In genomic region chr16:11553371-11553770, GRCh38 we compare ENCODE assay signal across 27 cellular contexts. TPM values are rescaled to one million over a fixed set of nuclear protein-coding genes. Genes with fewer than 3 reads are reported as not detected.
DNase-seq lines count a peak whose midpoint lies in the region; ATAC-seq and TF ChIP-seq lines count a peak whose summit lies in the region.
"Had no signal": no experiment of that assay in that cellular context is flagged by ENCODE, and none has a peak within 500 bp of the region (broad histone marks: within the 10 kb centered on the region; RNA-seq: fewer than 3 reads in every experiment).

No MANE protein-coding gene starts in this region.

- no peaks in the 10 kb centered on the region for H3K9me2 ChIP-seq in hepatocyte (replicated peaks; ENCODE audit: insufficient read depth)

- H3K36me3 Mint-ChIP-seq in activated naive CD8-positive, alpha-beta T cell treated with anti-CD3 and anti-CD28 coated beads for 36 hours: peaks cover 65% of the 10 kb centered on the region
- peaks cover 78% of the 10 kb centered on the region for H3K36me3 Mint-ChIP-seq in activated naive CD8-positive, alpha-beta T cell treated with anti-CD3 and anti-CD28 coated beads, Interleukin-2, amount 50 U/mL, for 24 hours (ENCODE audit: low read depth)
- H3K36me3 Mint-ChIP-seq in WTC11 (peaks cover 52% of the 10 kb centered on the region), natural killer cell (peaks cover 61% of the 10 kb centered on the region)

- no peaks in the 10 kb centered on the region for H4K20me1 ChIP-seq in hepatocyte (ENCODE audit: insufficient read depth, poor library complexity, severe bottlenecking)

- H3K79me2 ChIP-seq in hepatocyte: peaks cover 35% of the 10 kb centered on the region

- DNase-seq in activated naive CD8-positive, alpha-beta T cell treated with anti-CD3 and anti-CD28 coated beads for 36 hours: no peak
- no peak for DNase-seq in activated naive CD8-positive, alpha-beta T cell treated with anti-CD3 and anti-CD28 coated beads, Interleukin-2, amount 50 U/mL, for 24 hours
- DNase-seq in WTC11 (ENCODE audit: low spot score): no peak
- no peak for DNase-seq in natural killer cell
- no peak for DNase-seq in hepatocyte (ENCODE audit: low spot score)
- no peak for DNase-seq in sciatic nerve (ENCODE audit: low spot score)
- DNase-seq: activated CD4-positive, alpha-beta T cell treated with anti-CD3 and anti-CD28 coated beads for 48 hours; AML-193; caudate nucleus; CD8-positive, alpha-beta T cell; effector CD8-positive, alpha-beta T cell; GM23248; left lung; NCI-H446 treated with DMSO at 0.1 percent for 48 hours; NCI-H774; SJCRH30; stimulated activated naive CD8-positive, alpha-beta T cell treated with anti-CD3 and anti-CD28 coated beads, Interleukin-15, Interleukin-2, amounts not matched to agents 100 U/mL and 50 U/mL, for 24 hours; SW 1271; T1000; tibial artery; WERI-Rb-1 had no signal

- peaks cover 5% of the 10 kb centered on the region for H3K36me3 ChIP-seq in urinary bladder (ENCODE audit: insufficient read depth)
- H3K36me3 ChIP-seq in hepatocyte (replicated peaks; ENCODE audit: insufficient read depth, low read depth): peaks cover 8% of the 10 kb centered on the region

- intact Hi-C loops in natural killer cell (cut with micrococcal nuclease) (no loop called here), sciatic nerve (cut with DNase I) (no loop called here)

- POLR2A ChIA-PET in WTC11 (lab: Charles Lee): no interaction called here

- no peaks in the 10 kb centered on the region for H3K27me3 ChIP-seq in hepatocyte
- H3K27me3 ChIP-seq: left lung, SJCRH30, tibial artery had no signal

- CTCF ChIA-PET in WTC11 (lab: Charles Lee): no interaction called here

- no peak overlapping the region for H2AFZ ChIP-seq in hepatocyte
- H2AFZ ChIP-seq: GM23248 had no signal

- peak overlapping the region; percentile 74 for H3K27ac Mint-ChIP-seq in activated naive CD8-positive, alpha-beta T cell treated with anti-CD3 and anti-CD28 coated beads for 36 hours
- no peak overlapping the region for H3K27ac Mint-ChIP-seq in activated naive CD8-positive, alpha-beta T cell treated with anti-CD3 and anti-CD28 coated beads, Interleukin-2, amount 50 U/mL, for 24 hours
- H3K27ac Mint-ChIP-seq in WTC11: 0 out of 2 replicates have a peak overlapping the region, but pooled peaks have one; percentile 28
- H3K27ac Mint-ChIP-seq in natural killer cell: peak overlapping the region; percentile 38 to 86
- H3K27ac Mint-ChIP-seq: CD8-positive, alpha-beta T cell; mesothelial cell of epicardium had no signal

- no peak overlapping the region for H3K4me2 ChIP-seq in hepatocyte

- H3K27ac ChIP-seq in urinary bladder (ENCODE audit: low read depth) (peak overlapping the region; percentile 24), hepatocyte (no peak overlapping the region)
- H3K27ac ChIP-seq: GM23248, left lung, SJCRH30, tibial artery, WERI-Rb-1 had no signal

- TF ChIP-seq CTCF in WTC11 (IDR thresholded peaks at IDR 0.05): no peak
- TF ChIP-seq CTCF in natural killer cell (IDR thresholded peaks at IDR 0.05): no peak
- no peak for TF ChIP-seq CTCF in hepatocyte (IDR thresholded peaks at IDR 0.05; ENCODE audit: poor library complexity)

- H3K9me3 Mint-ChIP-seq in activated naive CD8-positive, alpha-beta T cell treated with anti-CD3 and anti-CD28 coated beads for 36 hours: peaks cover 14% of the 10 kb centered on the region
- peaks cover 11% of the 10 kb centered on the region for H3K9me3 Mint-ChIP-seq in activated naive CD8-positive, alpha-beta T cell treated with anti-CD3 and anti-CD28 coated beads, Interleukin-2, amount 50 U/mL, for 24 hours
- H3K9me3 Mint-ChIP-seq in WTC11 (peaks cover 23% of the 10 kb centered on the region), natural killer cell (peaks cover 0 to 6% of the 10 kb centered on the region in 2 donors)
- H3K9me3 Mint-ChIP-seq: CD8-positive, alpha-beta T cell had no signal

- no peak overlapping the region for H3K4me3 ChIP-seq in urinary bladder (ENCODE audit: low read depth, low read length)
- H3K4me3 ChIP-seq in hepatocyte: no peak overlapping the region
- H3K4me3 ChIP-seq: coronary artery, GM23248, left lung, SJCRH30, skin epidermis, tibial artery had no signal

- no peak overlapping the region for H3K4me3 Mint-ChIP-seq in activated naive CD8-positive, alpha-beta T cell treated with anti-CD3 and anti-CD28 coated beads for 36 hours
- no peak overlapping the region for H3K4me3 Mint-ChIP-seq in activated naive CD8-positive, alpha-beta T cell treated with anti-CD3 and anti-CD28 coated beads, Interleukin-2, amount 50 U/mL, for 24 hours
- H3K4me3 Mint-ChIP-seq in WTC11: no peak overlapping the region
- H3K4me3 Mint-ChIP-seq in natural killer cell: peak overlapping the region; percentile 32
- H3K4me3 Mint-ChIP-seq: CD8-positive, alpha-beta T cell; IgD-negative memory B cell; mesothelial cell of epicardium had no signal

- H3K4me1 Mint-ChIP-seq in activated naive CD8-positive, alpha-beta T cell treated with anti-CD3 and anti-CD28 coated beads for 36 hours: peaks cover 24% of the 10 kb centered on the region
- peaks cover 23% of the 10 kb centered on the region for H3K4me1 Mint-ChIP-seq in activated naive CD8-positive, alpha-beta T cell treated with anti-CD3 and anti-CD28 coated beads, Interleukin-2, amount 50 U/mL, for 24 hours
- 0 out of 2 replicates have a peak, but pooled peaks cover 3% of the 10 kb centered on the region for H3K4me1 Mint-ChIP-seq in WTC11
- H3K4me1 Mint-ChIP-seq in natural killer cell: peaks cover 69 to 72% of the 10 kb centered on the region in 2 donors
- H3K4me1 Mint-ChIP-seq: mesothelial cell of epicardium had no signal

- H3K27me3 Mint-ChIP-seq in activated naive CD8-positive, alpha-beta T cell treated with anti-CD3 and anti-CD28 coated beads for 36 hours: no peaks in the 10 kb centered on the region
- no peaks in the 10 kb centered on the region for H3K27me3 Mint-ChIP-seq in activated naive CD8-positive, alpha-beta T cell treated with anti-CD3 and anti-CD28 coated beads, Interleukin-2, amount 50 U/mL, for 24 hours
- H3K27me3 Mint-ChIP-seq in WTC11 (ENCODE audit: low read depth) (no peaks in the 10 kb centered on the region), natural killer cell (ENCODE audit: low read depth in 2 of 2) (no peaks in the 10 kb centered on the region)
- H3K27me3 Mint-ChIP-seq: IgD-negative memory B cell had no signal

- 79% methylated on average over 11 of the region's 11 CpGs for WGBS in urinary bladder
- 95% methylated on average over 11 of the region's 11 CpGs for WGBS in hepatocyte (ENCODE audit: low lambda C conversion rate, missing lambda C conversion rate)

- no peak for ATAC-seq in activated naive CD8-positive, alpha-beta T cell treated with anti-CD3 and anti-CD28 coated beads, Interleukin-2, amount 50 U/mL, for 24 hours
- ATAC-seq in WTC11: no peak
- no peak for ATAC-seq in natural killer cell
- ATAC-seq in GM18909 (IDR thresholded peaks at IDR 0.05; ENCODE audit: poor library complexity, unreplicated experiment): no peak
- ATAC-seq in sciatic nerve: no peak
- ATAC-seq: CD8-positive, alpha-beta T cell; left lung; stimulated activated naive CD8-positive, alpha-beta T cell treated with anti-CD3 and anti-CD28 coated beads, Interleukin-15, Interleukin-2, amounts not matched to agents 100 U/mL and 50 U/mL, for 24 hours had no signal

- H3K9me3 ChIP-seq in hepatocyte (ENCODE audit: low read depth): peaks cover 9% of the 10 kb centered on the region
- H3K9me3 ChIP-seq: SJCRH30, tibial artery had no signal

- H3K4me1 ChIP-seq in urinary bladder (ENCODE audit: insufficient read depth) (peaks cover 2% of the 10 kb centered on the region), hepatocyte (ENCODE audit: insufficient read depth) (no peaks in the 10 kb centered on the region)
- H3K4me1 ChIP-seq: SJCRH30 had no signal

TF ChIP-seq in WTC11, 78 proteins besides CTCF, POLR2A, EP300 and RAD21:
- TF ChIP-seq, protein P1, sequence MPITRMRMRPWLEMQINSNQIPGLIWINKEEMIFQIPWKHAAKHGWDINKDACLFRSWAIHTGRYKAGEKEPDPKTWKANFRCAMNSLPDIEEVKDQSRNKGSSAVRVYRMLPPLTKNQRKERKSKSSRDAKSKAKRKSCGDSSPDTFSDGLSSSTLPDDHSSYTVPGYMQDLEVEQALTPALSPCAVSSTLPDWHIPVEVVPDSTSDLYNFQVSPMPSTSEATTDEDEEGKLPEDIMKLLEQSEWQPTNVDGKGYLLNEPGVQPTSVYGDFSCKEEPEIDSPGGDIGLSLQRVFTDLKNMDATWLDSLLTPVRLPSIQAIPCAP (CRISPR knock-in tag; IDR thresholded peaks at IDR 0.05): no peak
- no peak for TF ChIP-seq MLX (CRISPR knock-in tag; IDR thresholded peaks at IDR 0.05)

RNA-seq across cellular contexts. Expression of gene LITAF, which starts 33.3 kb away (rescaled TPM):
- total RNA-seq in activated naive CD8-positive, alpha-beta T cell treated with anti-CD3 and anti-CD28 coated beads for 36 hours: 100 to 1,000 TPM; 127 to 130 TPM
- total RNA-seq in WTC11 (2021): 72.4 to 77.7 TPM (median 73.0 TPM) in 3 replicates
- total RNA-seq in natural killer cell: 100 to 1,000 TPM; 584 to 772 (median 726) TPM
- total RNA-seq in urinary bladder: 69.7 TPM
- polyA plus RNA-seq in urinary bladder: 120 TPM
- total RNA-seq in hepatocyte: 65.6 and 78.9 TPM in 2 replicates
- polyA plus RNA-seq in hepatocyte: 119 and 134 TPM in 2 replicates
- 200 TPM for total RNA-seq in sciatic nerve
